Comparison of ENCODE assay signal across 8 cellular contexts in genomic region chr18:2223859-2224258, GRCh38.
DNase-seq lines count a peak whose midpoint lies in the region; ATAC-seq and TF ChIP-seq lines count a peak whose summit lies in the region.

No MANE protein-coding gene starts in this region.

- no peaks in the 10 kb centered on the region for H3K79me2 ChIP-seq in mammary epithelial cell (ENCODE audit: insufficient read depth, low read length)

- H3K9me3 ChIP-seq in mammary epithelial cell (replicated peaks; ENCODE audit: insufficient read depth, low read length), result no peaks in the 10 kb centered on the region

- no peak for ATAC-seq in GM21619 (IDR thresholded peaks at IDR 0.05; ENCODE audit: unreplicated experiment)

- dilution Hi-C loops in mammary epithelial cell (cut with HindIII; ENCODE audit: low sequenced_read_pairs), result no loop called here

- H3K4me1 ChIP-seq in mammary epithelial cell (ENCODE audit: insufficient read depth, low read length), result peaks cover 5% of the 10 kb centered on the region

- TF ChIP-seq CTCF in mammary epithelial cell (conservative IDR thresholded peaks at IDR 0.05 in 1 of 2, IDR thresholded peaks at IDR 0.05 in 1 of 2; ENCODE audit: extremely low read depth in 1 of 2, insufficient read depth in 1 of 2, low read depth in 1 of 2, low read length in 2 of 2), result peak; percentile 67 to 71

- peak overlapping the region; percentile 81 for H3K4me2 ChIP-seq in mammary epithelial cell (ENCODE audit: insufficient read depth, low read depth, low read length)

- H2AFZ ChIP-seq in mammary epithelial cell (ENCODE audit: low read depth, low read length), result peak overlapping the region; percentile 78

- peak overlapping the region; percentile 35 to 50 (median 48) for H3K4me3 ChIP-seq in mammary epithelial cell (replicated peaks in 1 of 3; ENCODE audit: insufficient read depth in 1 of 3, low read depth in 2 of 3, low read length in 3 of 3)

- in situ Hi-C loops in mammary epithelial cell (cut with MboI; ENCODE audit: low sequenced_read_pairs in 2 of 2), result loop anchor here (10.0 to 25.0 kb wide), 4 partner anchors 112 to 1362 kb away; no protein-coding TSS in a partner anchor

- intact Hi-C loops in mammary epithelial cell (cut with micrococcal nuclease), result loop anchor here (1.0 to 10.0 kb wide), 5 partner anchors 113 to 379 kb away; no protein-coding TSS in a partner anchor

- no peaks in the 10 kb centered on the region for H4K20me1 ChIP-seq in mammary epithelial cell (ENCODE audit: insufficient read depth, low read length)

- CTCF ChIA-PET in mammary epithelial cell (lab: Charles Lee; ENCODE audit: low non-redundant PET), result interaction anchor here (0.7 to 1.6 kb wide), 3 partner anchors 118 to 173 kb away, joined by 5 to 16 read pairs (median 7); no protein-coding TSS in a partner anchor

- no TSS peak for BruUV-seq in mammary epithelial cell (replicated peaks; lab: Mats Ljungman, UMichigan)

- H3K27ac ChIP-seq in mammary epithelial cell (ENCODE audit: insufficient read depth, low read depth, low read length), result no peak overlapping the region

- DNase-seq in EL (peak; percentile 42), NCI-H2081 treated with DMSO at 0.1 percent for 48 hours (lab: John Stamatoyannopoulos, UW) (peak; percentile 22), mammary epithelial cell (peak; percentile 50), medulla oblongata (ENCODE audit: extremely low spot score) (peak; percentile 20), DMS79 treated with DMSO at 0.1 percent for 48 hours (lab: John Stamatoyannopoulos, UW) (no peak), NCI-H2029 treated with DMSO at 0.1 percent for 48 hours (lab: John Stamatoyannopoulos, UW) (no peak), T-helper 9 cell (no peak)

- WGBS in mammary epithelial cell (ENCODE audit: low coverage, missing lambda C conversion rate), result 0% methylated on average over 2 of the region's 2 CpGs

- H3K27me3 ChIP-seq in mammary epithelial cell (ENCODE audit: insufficient read depth, low read length), result no peaks in the 10 kb centered on the region

- no peaks in the 10 kb centered on the region for H3K36me3 ChIP-seq in mammary epithelial cell (ENCODE audit: insufficient read depth, low read length)

- no peak overlapping the region for H3K9ac ChIP-seq in mammary epithelial cell (ENCODE audit: insufficient read depth, low read length)

Comparison
In these comparisons a context has a peak if more than half of its experiments do, and no peak if none do; other contexts are left out.
1. DNase-seq: peak in EL (single experiment), NCI-H2081 treated with DMSO at 0.1 percent for 48 hours (single experiment), mammary epithelial cell (single experiment) and medulla oblongata (single experiment); none in DMS79 treated with DMSO at 0.1 percent for 48 hours (single experiment), NCI-H2029 treated with DMSO at 0.1 percent for 48 hours (single experiment) and T-helper 9 cell (single experiment).